Comparison of ENCODE assay signal across 8 cellular contexts in the genomic region with DNA sequence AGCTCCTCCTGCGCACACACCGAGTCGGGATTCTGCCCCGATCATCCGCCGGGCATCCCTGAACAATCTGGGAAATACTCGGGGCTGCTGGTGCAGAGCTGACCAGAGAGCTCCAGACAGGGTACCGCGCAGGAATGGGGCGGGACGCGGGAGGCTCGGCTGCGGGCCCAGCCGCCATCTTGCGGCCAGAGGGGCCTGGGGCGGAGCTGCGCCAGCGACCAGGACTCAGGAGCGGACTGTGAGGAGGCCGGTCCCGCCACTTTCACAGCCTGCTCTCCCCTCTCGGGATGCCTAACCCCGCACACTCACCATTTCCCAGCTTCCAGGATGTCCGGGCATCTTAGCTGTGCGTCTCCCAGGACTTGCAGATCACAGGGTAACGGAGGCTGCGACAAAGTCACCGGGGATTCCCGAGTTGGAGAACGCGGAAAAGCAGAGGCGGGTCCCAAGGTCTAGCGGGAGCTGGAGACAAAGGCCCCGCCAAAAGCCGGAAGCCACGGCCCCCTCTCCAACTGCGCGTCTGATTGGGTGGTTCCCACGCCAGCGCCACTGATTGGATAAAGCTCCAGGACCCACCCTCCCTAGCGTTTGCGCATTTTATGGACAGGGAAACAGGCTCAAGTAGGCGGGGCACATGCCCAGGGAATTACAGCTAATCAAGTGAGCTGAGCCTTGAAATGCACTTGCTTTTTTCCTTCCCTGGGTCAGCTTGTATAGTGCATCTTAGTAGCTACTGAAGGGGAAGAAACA. TPM values are rescaled to one million over a fixed set of nuclear protein-coding genes. Genes with fewer than 3 reads are reported as not detected.
DNase-seq lines count a peak whose midpoint lies in the region; ATAC-seq, FAIRE-seq and TF ChIP-seq lines count a peak whose summit lies in the region.

No MANE protein-coding gene starts in this region.

- TF ChIP-seq CTCF in AG09309 (IDR thresholded peaks at IDR 0.05; ENCODE audit: control insufficient read depth, insufficient read depth, low read depth, low read length, missing control alignments) = no peak
- TF ChIP-seq CTCF in endothelial cell of umbilical vein (IDR thresholded peaks at IDR 0.05; ENCODE audit: extremely low read depth in 1 of 2, insufficient read depth in 1 of 2, low read depth in 1 of 2, low read length in 2 of 2) = no peak

- in situ Hi-C loops in GM18951 (cut with MboI; ENCODE audit: low sequenced_read_pairs, unreplicated experiment) = no loop called here

- peak overlapping the region; percentile 92 for H3K9ac ChIP-seq in endothelial cell of umbilical vein (replicated peaks; ENCODE audit: extremely low read depth, insufficient read depth, low read length)

- H3K9me1 ChIP-seq in endothelial cell of umbilical vein (replicated peaks; ENCODE audit: control insufficient read depth, extremely low read depth, insufficient read depth, low read length) = no peaks in the 10 kb centered on the region

- H3K4me2 ChIP-seq in endothelial cell of umbilical vein (ENCODE audit: insufficient read depth, low read length) = peak overlapping the region; percentile 54

- H3K27ac ChIP-seq in endothelial cell of umbilical vein (ENCODE audit: insufficient read depth, low read depth, low read length) (peak overlapping the region; percentile 84), mesodermal cell (ENCODE audit: low read depth, low read length, severe bottlenecking) (peak overlapping the region; percentile 98)

- H3K79me2 ChIP-seq in endothelial cell of umbilical vein (ENCODE audit: control insufficient read depth, insufficient read depth, low read length) = peaks cover 10% of the 10 kb centered on the region

- peak; percentile 98 for ATAC-seq in HG03342 (IDR thresholded peaks at IDR 0.05; ENCODE audit: unreplicated experiment)

- 0% methylated on average over 26 to 41 of the region's 44 CpGs for WGBS in mesodermal cell (ENCODE audit: insufficient coverage in 2 of 2), 2 experiments

- TF ChIP-seq POLR2A in GM18951 (IDR thresholded peaks at IDR 0.05; ENCODE audit: extremely low read depth, insufficient read depth, insufficient read length) = peak; percentile 56
- TF ChIP-seq POLR2A in endothelial cell of umbilical vein (IDR thresholded peaks at IDR 0.05; ENCODE audit: low read depth, low read length) = no peak

- peak overlapping the region; percentile 83 for H3K4me3 ChIP-seq in AG09309 (ENCODE audit: control insufficient read depth, low read depth, low read length)
- H3K4me3 ChIP-seq in endothelial cell of umbilical vein (replicated peaks in 1 of 3; ENCODE audit: insufficient read depth in 1 of 3, low read depth in 1 of 3, low read length in 3 of 3) = peak overlapping the region; percentile 68 to 82 (median 82)
- H3K4me3 ChIP-seq in mesodermal cell (ENCODE audit: extremely low read depth, insufficient read depth, low read length, poor library complexity, severe bottlenecking) = peak overlapping the region; percentile 77

- POLR2A ChIA-PET in endothelial cell of umbilical vein (lab: Charles Lee) = interaction anchor here (0.9 to 2.8 kb wide), 5 partner anchors 10 to 523 kb away, joined by 3 to 24 read pairs (median 4); a partner anchor contains a TSS

- H3K36me3 ChIP-seq in endothelial cell of umbilical vein (ENCODE audit: control insufficient read depth in 2 of 2, extremely low read depth in 1 of 2, insufficient read depth in 2 of 2, low read length in 2 of 2) (peaks cover 2 to 3% of the 10 kb centered on the region in 2 experiments), mesodermal cell (ENCODE audit: control insufficient read depth, insufficient read depth, low read length) (peaks cover 41% of the 10 kb centered on the region)

- DNase-seq in AG09309 (ENCODE audit: low read depth) (peak; percentile 78), NCI-H82 (lab: John Stamatoyannopoulos, UW) (peak; percentile 99), activated T-cell treated with anti-CD3 and anti-CD28 coated beads for 1 hour (ENCODE audit: low read depth) (peak; percentile 79), endothelial cell of umbilical vein (ENCODE audit: low read depth, low spot score) (peak; percentile 95)
- peak; percentile 81 for DNase-seq in stimulated activated CD8-positive, alpha-beta memory T cell treated with anti-CD3 and anti-CD28 coated beads, Interleukin-15, amount 100 ng/mL, for 1 hour (ENCODE audit: low read depth)

- peak overlapping the region; percentile 98 for H2AFZ ChIP-seq in endothelial cell of umbilical vein (ENCODE audit: low read depth, low read length)

- H3K27me3 ChIP-seq in endothelial cell of umbilical vein (ENCODE audit: control insufficient read depth in 2 of 2, insufficient read depth in 2 of 2, low read length in 2 of 2) = no peaks in the 10 kb centered on the region

- no TSS peak for BruUV-seq in endothelial cell of umbilical vein (replicated peaks; lab: Mats Ljungman, UMichigan)

- H3K4me1 ChIP-seq in endothelial cell of umbilical vein (ENCODE audit: control insufficient read depth, extremely low read depth, insufficient read depth, low read length) (peaks cover 6% of the 10 kb centered on the region), mesodermal cell (ENCODE audit: control insufficient read depth, insufficient read depth, low read length, poor library complexity, severe bottlenecking) (no peaks in the 10 kb centered on the region)

- dilution Hi-C loops in endothelial cell of umbilical vein (cut with MboI; ENCODE audit: extremely low pct_ligation_motif_present, low sequenced_read_pairs) = no loop called here

- CTCF ChIA-PET in endothelial cell of umbilical vein (lab: Charles Lee) = interaction anchor here (0.7 to 2.2 kb wide), 3 partner anchors 16 to 601 kb away, joined by 3 to 19 read pairs (median 4); a partner anchor contains a TSS

- peak; percentile 97 for FAIRE-seq in endothelial cell of umbilical vein (lab: Jason Lieb, UNC)

- H4K20me1 ChIP-seq in endothelial cell of umbilical vein (replicated peaks; ENCODE audit: control insufficient read depth, extremely low read depth, insufficient read depth, low read length) = no peaks in the 10 kb centered on the region

- intact Hi-C loops in endothelial cell of umbilical vein (cut with micrococcal nuclease) = loop anchor here (1.0 to 10.0 kb wide), 3 partner anchors 15 to 927 kb away; a partner anchor contains a TSS

- H3K9me3 ChIP-seq in endothelial cell of umbilical vein (replicated peaks; ENCODE audit: control insufficient read depth, insufficient read depth, low read length) (no peaks in the 10 kb centered on the region), mesodermal cell (ENCODE audit: control insufficient read depth, low read length) (peaks cover 6% of the 10 kb centered on the region)

TF ChIP-seq in endothelial cell of umbilical vein, 7 proteins besides CTCF, POLR2A, EP300 and RAD21:
- peak; percentile 15 for TF ChIP-seq POLR2AphosphoS5 (IDR thresholded peaks at IDR 0.05; ENCODE audit: insufficient read depth, low read depth, low read length)
- TF ChIP-seq, protein P1, sequence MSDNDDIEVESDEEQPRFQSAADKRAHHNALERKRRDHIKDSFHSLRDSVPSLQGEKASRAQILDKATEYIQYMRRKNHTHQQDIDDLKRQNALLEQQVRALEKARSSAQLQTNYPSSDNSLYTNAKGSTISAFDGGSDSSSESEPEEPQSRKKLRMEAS (IDR thresholded peaks at IDR 0.05; ENCODE audit: insufficient read depth, insufficient read length) = no peak

RNA-seq across cellular contexts. Expression of a gene that starts 15.8 kb away (rescaled TPM):
- total RNA-seq in endothelial cell of umbilical vein = 20.2 and 21.1 TPM in 2 replicates
- polyA plus RNA-seq in endothelial cell of umbilical vein = 5.9 and 6.4 TPM in 2 replicates
- polyA plus RNA-seq in endothelial cell of umbilical vein (2011; cell fraction: cytosol; rRNA removed) = 3.6 and 3.9 TPM in 2 replicates
- 26.4 and 27.9 TPM in 2 replicates for polyA plus RNA-seq in endothelial cell of umbilical vein (2011; cell fraction: nucleus; rRNA removed)
- polyA plus RNA-seq in endothelial cell of umbilical vein (2012) = 4.4 and 4.5 TPM in 2 replicates
- 48.4 and 55.0 TPM in 2 replicates for polyA minus RNA-seq in endothelial cell of umbilical vein
- not detected for polyA minus RNA-seq in endothelial cell of umbilical vein (2011; cell fraction: cytosol; rRNA and poly(A)+ RNA removed)
- polyA minus RNA-seq in endothelial cell of umbilical vein (2011; cell fraction: nucleus; rRNA and poly(A)+ RNA removed) = 51.4 and 76.7 TPM in 2 replicates
- polyA plus RNA-seq in mesodermal cell (2013, experiment 1 of 2) = 16.7 TPM
- 18.2 TPM for polyA plus RNA-seq in mesodermal cell (2013, experiment 2 of 2)

Comparison
In these comparisons a context has a peak if more than half of its experiments do, and no peak if none do; other contexts are left out.
1. Peak in every context shown above with its lines: DNase-seq, ATAC-seq, H3K4me3 ChIP-seq and H3K27ac ChIP-seq.